In the genomic region with DNA sequence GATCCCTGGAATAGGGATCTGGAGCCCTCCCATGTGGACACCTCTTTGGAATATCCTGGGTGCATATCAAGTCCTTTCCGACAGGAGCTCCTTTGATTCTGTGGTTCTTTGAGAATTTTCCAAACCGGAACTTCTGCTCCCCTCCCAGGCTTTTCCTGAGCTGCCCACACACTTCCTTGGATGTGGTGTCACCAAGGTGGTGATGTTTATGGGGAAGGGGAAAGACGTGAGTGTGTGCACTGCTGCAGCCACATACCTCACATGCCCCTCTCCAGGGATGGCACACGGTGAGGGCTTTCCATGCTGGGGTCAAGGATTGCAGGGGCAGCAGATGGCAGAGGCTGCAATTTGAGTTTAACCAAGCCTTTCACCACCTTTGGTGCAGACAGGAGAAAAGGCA, we compare ENCODE assay signal across 17 cellular contexts. TPM values are rescaled to one million over a fixed set of nuclear protein-coding genes. Genes with fewer than 3 reads are reported as not detected.
DNase-seq lines count a peak whose midpoint lies in the region; ATAC-seq, FAIRE-seq and TF ChIP-seq lines count a peak whose summit lies in the region.
"Had no signal": no experiment of that assay in that cellular context is flagged by ENCODE, and none has a peak within 500 bp of the region (broad histone marks: within the 10 kb centered on the region; RNA-seq: fewer than 3 reads in every experiment).

No MANE protein-coding gene starts in this region.

- dilution Hi-C loops in endothelial cell of umbilical vein (cut with MboI; ENCODE audit: extremely low pct_ligation_motif_present, low sequenced_read_pairs): no loop called here

- TF ChIP-seq CTCF in endothelial cell of umbilical vein (IDR thresholded peaks at IDR 0.05; ENCODE audit: extremely low read depth in 1 of 2, insufficient read depth in 1 of 2, low read depth in 1 of 2, low read length in 2 of 2): no peak
- no peak for TF ChIP-seq CTCF in activated CD8-positive, alpha-beta T cell treated with anti-CD3 and anti-CD28 coated beads for 36 hours (IDR thresholded peaks at IDR 0.05)

- H3K36me3 Mint-ChIP-seq in activated CD4-positive, alpha-beta T cell treated with anti-CD3 and anti-CD28 coated beads, Interleukin-2, amount 10 ng/mL, durations not matched to agents 24 days and 14 days (ENCODE audit: low read depth): no peaks in the 10 kb centered on the region
- H3K36me3 Mint-ChIP-seq in activated CD8-positive, alpha-beta T cell treated with anti-CD3 and anti-CD28 coated beads for 36 hours (ENCODE audit: low read depth): no peaks in the 10 kb centered on the region
- H3K36me3 Mint-ChIP-seq: CD14-positive monocyte; CD8-positive, alpha-beta T cell had no signal

- DNase-seq in activated CD4-positive, alpha-beta T cell treated with anti-CD3 and anti-CD28 coated beads, Interleukin-2, amount 10 ng/mL, durations not matched to agents 24 days and 14 days: peak; percentile 35
- DNase-seq in activated CD4-positive, alpha-beta T cell treated with anti-CD3 and anti-CD28 coated beads, Interleukin-2, amount 50 U/mL, for 48 hours: no peak
- DNase-seq in UCSD-AML1 (lab: John Stamatoyannopoulos, UW; ENCODE audit: unreplicated experiment) (peak; percentile 22), endothelial cell of umbilical vein (ENCODE audit: low read depth, low spot score) (peak; percentile 46), urothelium cell line (ENCODE audit: low spot score) (no peak), SW 1271 (lab: John Stamatoyannopoulos, UW) (no peak), DMS 273 treated with DMSO at 0.1 percent for 48 hours (lab: John Stamatoyannopoulos, UW) (no peak)
- DNase-seq in activated CD8-positive, alpha-beta T cell treated with anti-CD3 and anti-CD28 coated beads for 36 hours: no peak
- DNase-seq: Caco-2; CD8-positive, alpha-beta T cell; DMS53; GF-D8 had no signal

- H2AFZ ChIP-seq in endothelial cell of umbilical vein (ENCODE audit: low read depth, low read length): peak overlapping the region; percentile 46

- peaks cover 25% of the 10 kb centered on the region for H3K27me3 Mint-ChIP-seq in activated CD4-positive, alpha-beta T cell treated with anti-CD3 and anti-CD28 coated beads, Interleukin-2, amount 10 ng/mL, durations not matched to agents 24 days and 14 days
- H3K27me3 Mint-ChIP-seq in activated CD8-positive, alpha-beta T cell treated with anti-CD3 and anti-CD28 coated beads for 36 hours: peaks cover 10% of the 10 kb centered on the region

- no peak overlapping the region for H3K4me3 Mint-ChIP-seq in activated CD4-positive, alpha-beta T cell treated with anti-CD3 and anti-CD28 coated beads, Interleukin-2, amount 10 ng/mL, durations not matched to agents 24 days and 14 days
- no peak overlapping the region for H3K4me3 Mint-ChIP-seq in activated CD8-positive, alpha-beta T cell treated with anti-CD3 and anti-CD28 coated beads for 36 hours
- H3K4me3 Mint-ChIP-seq: CD14-positive monocyte; CD8-positive, alpha-beta T cell had no signal

- H3K4me3 ChIP-seq in endothelial cell of umbilical vein (replicated peaks in 1 of 3; ENCODE audit: insufficient read depth in 1 of 3, low read depth in 1 of 3, low read length in 3 of 3): no peak overlapping the region

- H3K9me3 Mint-ChIP-seq in activated CD4-positive, alpha-beta T cell treated with anti-CD3 and anti-CD28 coated beads, Interleukin-2, amount 10 ng/mL, durations not matched to agents 24 days and 14 days: no peaks in the 10 kb centered on the region
- no peaks in the 10 kb centered on the region for H3K9me3 Mint-ChIP-seq in activated CD8-positive, alpha-beta T cell treated with anti-CD3 and anti-CD28 coated beads for 36 hours
- H3K9me3 Mint-ChIP-seq: CD14-positive monocyte; CD8-positive, alpha-beta T cell had no signal

- BruUV-seq in endothelial cell of umbilical vein (replicated peaks; lab: Mats Ljungman, UMichigan): no TSS peak

- POLR2A ChIA-PET in endothelial cell of umbilical vein (lab: Charles Lee): no interaction called here
- POLR2A ChIA-PET in activated CD8-positive, alpha-beta T cell treated with anti-CD3 and anti-CD28 coated beads for 36 hours (lab: Charles Lee): no interaction called here

- H3K9me3 ChIP-seq in endothelial cell of umbilical vein (replicated peaks; ENCODE audit: control insufficient read depth, insufficient read depth, low read length): no peaks in the 10 kb centered on the region
- H3K9me3 ChIP-seq: Caco-2 had no signal

- H3K79me2 ChIP-seq in endothelial cell of umbilical vein (ENCODE audit: control insufficient read depth, insufficient read depth, low read length): no peaks in the 10 kb centered on the region

- peaks cover 4% of the 10 kb centered on the region for H3K4me1 Mint-ChIP-seq in activated CD4-positive, alpha-beta T cell treated with anti-CD3 and anti-CD28 coated beads, Interleukin-2, amount 10 ng/mL, durations not matched to agents 24 days and 14 days
- H3K4me1 Mint-ChIP-seq in activated CD8-positive, alpha-beta T cell treated with anti-CD3 and anti-CD28 coated beads for 36 hours (ENCODE audit: low read depth): no peaks in the 10 kb centered on the region
- H3K4me1 Mint-ChIP-seq: CD14-positive monocyte had no signal

- CTCF ChIA-PET in endothelial cell of umbilical vein (lab: Charles Lee): interaction anchor here (1.4 kb wide), 1 partner anchor 667 kb away, joined by 4 read pairs; no protein-coding TSS in a partner anchor
- CTCF ChIA-PET in activated CD8-positive, alpha-beta T cell treated with anti-CD3 and anti-CD28 coated beads for 36 hours (lab: Charles Lee): interaction anchor here (0.6 to 1.4 kb wide), 3 partner anchors 128 to 576 kb away, joined by 3 read pairs; no protein-coding TSS in a partner anchor

- H3K27me3 ChIP-seq in endothelial cell of umbilical vein (ENCODE audit: control insufficient read depth in 2 of 2, insufficient read depth in 2 of 2, low read length in 2 of 2): peaks cover 0 to 12% of the 10 kb centered on the region in 2 experiments

- no peaks in the 10 kb centered on the region for H3K9me1 ChIP-seq in endothelial cell of umbilical vein (replicated peaks; ENCODE audit: control insufficient read depth, extremely low read depth, insufficient read depth, low read length)

- H3K4me1 ChIP-seq in endothelial cell of umbilical vein (ENCODE audit: control insufficient read depth, extremely low read depth, insufficient read depth, low read length): peaks cover 6% of the 10 kb centered on the region
- H3K4me1 ChIP-seq: Caco-2 had no signal

- no peaks in the 10 kb centered on the region for H4K20me1 ChIP-seq in endothelial cell of umbilical vein (replicated peaks; ENCODE audit: control insufficient read depth, extremely low read depth, insufficient read depth, low read length)

- no peak overlapping the region for H3K27ac Mint-ChIP-seq in activated CD4-positive, alpha-beta T cell treated with anti-CD3 and anti-CD28 coated beads, Interleukin-2, amount 10 ng/mL, durations not matched to agents 24 days and 14 days
- no peak overlapping the region for H3K27ac Mint-ChIP-seq in activated CD8-positive, alpha-beta T cell treated with anti-CD3 and anti-CD28 coated beads for 36 hours
- H3K27ac Mint-ChIP-seq: CD14-positive monocyte; CD8-positive, alpha-beta T cell had no signal

- FAIRE-seq in endothelial cell of umbilical vein (lab: Jason Lieb, UNC) (no peak), urothelium cell line (lab: Jason Lieb, UNC) (peak; percentile 65)
- FAIRE-seq: H54 had no signal

- H3K9ac ChIP-seq in endothelial cell of umbilical vein (replicated peaks; ENCODE audit: extremely low read depth, insufficient read depth, low read length): no peak overlapping the region

- no peak for TF ChIP-seq POLR2A in endothelial cell of umbilical vein (IDR thresholded peaks at IDR 0.05; ENCODE audit: low read depth, low read length)

- no peak for ATAC-seq in activated CD8-positive, alpha-beta T cell treated with anti-CD3 and anti-CD28 coated beads for 36 hours
- ATAC-seq: CD8-positive, alpha-beta T cell had no signal

- H3K27ac ChIP-seq in endothelial cell of umbilical vein (ENCODE audit: insufficient read depth, low read depth, low read length): no peak overlapping the region
- H3K27ac ChIP-seq: 22Rv1 had no signal

- H3K4me2 ChIP-seq in endothelial cell of umbilical vein (ENCODE audit: insufficient read depth, low read length): no peak overlapping the region

- intact Hi-C loops in activated CD4-positive, alpha-beta T cell treated with anti-CD3 and anti-CD28 coated beads, Interleukin-2, amount 10 ng/mL, durations not matched to agents 24 days and 14 days (cut with micrococcal nuclease): no loop called here
- intact Hi-C loops in endothelial cell of umbilical vein (cut with micrococcal nuclease): no loop called here
- intact Hi-C loops in activated CD8-positive, alpha-beta T cell treated with anti-CD3 and anti-CD28 coated beads for 36 hours (cut with micrococcal nuclease): no loop called here

- no peaks in the 10 kb centered on the region for H3K36me3 ChIP-seq in endothelial cell of umbilical vein (ENCODE audit: control insufficient read depth in 2 of 2, extremely low read depth in 1 of 2, insufficient read depth in 2 of 2, low read length in 2 of 2)

RNA-seq across cellular contexts. Expression of gene PSTPIP1, which starts 27.9 kb away (rescaled TPM):
- 182 and 186 TPM in 2 replicates for total RNA-seq in activated CD4-positive, alpha-beta T cell treated with anti-CD3 and anti-CD28 coated beads, Interleukin-2, amount 10 ng/mL, durations not matched to agents 24 days and 14 days
- total RNA-seq in endothelial cell of umbilical vein: not detected in 2 replicates
- polyA plus RNA-seq in endothelial cell of umbilical vein: not detected in 2 replicates
- polyA plus RNA-seq in endothelial cell of umbilical vein (2011; cell fraction: cytosol; rRNA removed): not detected in 2 replicates
- polyA plus RNA-seq in endothelial cell of umbilical vein (2011; cell fraction: nucleus; rRNA removed): 0.11 TPM in 1 of 2 replicates, not detected in the other
- polyA plus RNA-seq in endothelial cell of umbilical vein (2012): not detected in 2 replicates
- not detected in 2 replicates for polyA minus RNA-seq in endothelial cell of umbilical vein
- not detected for polyA minus RNA-seq in endothelial cell of umbilical vein (2011; cell fraction: cytosol; rRNA and poly(A)+ RNA removed)
- polyA minus RNA-seq in endothelial cell of umbilical vein (2011; cell fraction: nucleus; rRNA and poly(A)+ RNA removed): not detected in 2 replicates
- total RNA-seq in activated CD8-positive, alpha-beta T cell treated with anti-CD3 and anti-CD28 coated beads for 36 hours: 100 to 1,000 TPM; 113 to 121 TPM
- total RNA-seq: A673, Caco-2 had no signal
- polyA plus RNA-seq: BJ had no signal

RNA-seq across cellular contexts. Expression of gene RCN2, which starts 35.5 kb away (rescaled TPM):
- total RNA-seq in activated CD4-positive, alpha-beta T cell treated with anti-CD3 and anti-CD28 coated beads, Interleukin-2, amount 10 ng/mL, durations not matched to agents 24 days and 14 days: 35.1 and 40.5 TPM in 2 replicates
- 69.8 and 71.9 TPM in 2 replicates for total RNA-seq in endothelial cell of umbilical vein
- polyA plus RNA-seq in endothelial cell of umbilical vein: 30.2 and 45.2 TPM in 2 replicates
- polyA plus RNA-seq in endothelial cell of umbilical vein (2011; cell fraction: cytosol; rRNA removed): 63.9 and 65.6 TPM in 2 replicates
- polyA plus RNA-seq in endothelial cell of umbilical vein (2011; cell fraction: nucleus; rRNA removed): 26.9 and 45.4 TPM in 2 replicates
- 65.8 and 70.5 TPM in 2 replicates for polyA plus RNA-seq in endothelial cell of umbilical vein (2012)
- 11.7 and 16.8 TPM in 2 replicates for polyA minus RNA-seq in endothelial cell of umbilical vein
- 20.1 TPM for polyA minus RNA-seq in endothelial cell of umbilical vein (2011; cell fraction: cytosol; rRNA and poly(A)+ RNA removed)
- 9.9 and 13.4 TPM in 2 replicates for polyA minus RNA-seq in endothelial cell of umbilical vein (2011; cell fraction: nucleus; rRNA and poly(A)+ RNA removed)
- total RNA-seq in activated CD8-positive, alpha-beta T cell treated with anti-CD3 and anti-CD28 coated beads for 36 hours: 10 to 100 TPM; 21.8 to 21.9 TPM

Comparison
In these comparisons a context has a peak if more than half of its experiments do, and no peak if none do; other contexts are left out.
1. DNase-seq: peak in activated CD4-positive, alpha-beta T cell treated with anti-CD3 and anti-CD28 coated beads, Interleukin-2, amount 10 ng/mL, durations not matched to agents 24 days and 14 days (single experiment), UCSD-AML1 (single experiment) and endothelial cell of umbilical vein (single experiment); none in activated CD4-positive, alpha-beta T cell treated with anti-CD3 and anti-CD28 coated beads, Interleukin-2, amount 50 U/mL, for 48 hours (0 of 2), urothelium cell line (single experiment), activated CD8-positive, alpha-beta T cell treated with anti-CD3 and anti-CD28 coated beads for 36 hours (single experiment), SW 1271 (0 of 2) and DMS 273 treated with DMSO at 0.1 percent for 48 hours (single experiment).
2. RNA of gene PSTPIP1, which starts 27.9 kb away (total RNA-seq): 182 to 186 TPM in activated CD4-positive, alpha-beta T cell treated with anti-CD3 and anti-CD28 coated beads, Interleukin-2, amount 10 ng/mL, durations not matched to agents 24 days and 14 days and 113 to 121 TPM in activated CD8-positive, alpha-beta T cell treated with anti-CD3 and anti-CD28 coated beads for 36 hours; not detected in endothelial cell of umbilical vein; every median in the first group is over 100 times any median in the second.